In the genomic region with DNA sequence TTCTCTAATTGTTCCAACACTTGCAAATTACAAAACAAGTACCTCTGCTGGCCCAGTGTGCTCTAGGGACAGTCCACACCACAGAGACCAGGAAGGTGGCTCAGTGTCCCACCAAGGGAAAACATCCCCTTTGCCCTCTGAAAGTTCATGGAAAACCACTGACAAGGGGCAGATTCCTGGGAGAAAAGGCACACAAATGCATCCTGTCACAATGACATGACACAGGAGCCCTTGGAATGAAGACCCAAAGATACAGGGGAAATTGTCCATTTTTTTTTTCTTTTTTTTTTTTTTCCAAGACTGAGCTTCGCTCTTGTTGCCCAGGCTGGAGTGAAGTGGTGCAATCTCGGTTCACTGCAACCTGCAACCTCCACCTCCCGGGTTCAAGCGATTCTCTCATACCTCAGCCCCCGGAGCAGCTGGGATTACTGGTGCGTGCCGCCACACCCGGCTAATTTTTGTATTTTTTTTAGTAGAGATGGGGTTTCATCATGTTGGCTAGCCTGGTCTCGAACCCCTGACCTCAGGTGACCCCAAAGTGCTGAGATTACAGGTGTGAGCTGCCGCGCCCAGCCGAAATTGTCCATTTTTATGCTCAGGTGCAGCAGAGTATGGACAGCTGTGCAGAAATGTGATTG, we compare ENCODE assay signal across 1 cellular context.
TF ChIP-seq lines count a peak whose summit lies in the region.

No MANE protein-coding gene starts in this region.

TF ChIP-seq in HepG2, 621 proteins besides CTCF, POLR2A, EP300 and RAD21:
- TF ChIP-seq FOXP1 (IDR thresholded peaks at IDR 0.05) (no peak), FOXP1 (CRISPR knock-in tag; IDR thresholded peaks at IDR 0.05) (no peak), NR2F6 (IDR thresholded peaks at IDR 0.05) (peak; percentile 8; the same call in 1 of the 2 replicates), NR2F6 (CRISPR knock-in tag; IDR thresholded peaks at IDR 0.05) (no peak), LCORL (IDR thresholded peaks at IDR 0.05) (no peak), LCORL (CRISPR knock-in tag; IDR thresholded peaks at IDR 0.05) (0 out of 2 replicates have a peak, but pooled peaks have one; percentile 29), ZNF230 (CRISPR knock-in tag; IDR thresholded peaks at IDR 0.05) (no peak), BCL6 (CRISPR knock-in tag; IDR thresholded peaks at IDR 0.05) (0 out of 2 replicates have a peak, but pooled peaks have one; percentile 13)
- TF ChIP-seq, protein P1, sequence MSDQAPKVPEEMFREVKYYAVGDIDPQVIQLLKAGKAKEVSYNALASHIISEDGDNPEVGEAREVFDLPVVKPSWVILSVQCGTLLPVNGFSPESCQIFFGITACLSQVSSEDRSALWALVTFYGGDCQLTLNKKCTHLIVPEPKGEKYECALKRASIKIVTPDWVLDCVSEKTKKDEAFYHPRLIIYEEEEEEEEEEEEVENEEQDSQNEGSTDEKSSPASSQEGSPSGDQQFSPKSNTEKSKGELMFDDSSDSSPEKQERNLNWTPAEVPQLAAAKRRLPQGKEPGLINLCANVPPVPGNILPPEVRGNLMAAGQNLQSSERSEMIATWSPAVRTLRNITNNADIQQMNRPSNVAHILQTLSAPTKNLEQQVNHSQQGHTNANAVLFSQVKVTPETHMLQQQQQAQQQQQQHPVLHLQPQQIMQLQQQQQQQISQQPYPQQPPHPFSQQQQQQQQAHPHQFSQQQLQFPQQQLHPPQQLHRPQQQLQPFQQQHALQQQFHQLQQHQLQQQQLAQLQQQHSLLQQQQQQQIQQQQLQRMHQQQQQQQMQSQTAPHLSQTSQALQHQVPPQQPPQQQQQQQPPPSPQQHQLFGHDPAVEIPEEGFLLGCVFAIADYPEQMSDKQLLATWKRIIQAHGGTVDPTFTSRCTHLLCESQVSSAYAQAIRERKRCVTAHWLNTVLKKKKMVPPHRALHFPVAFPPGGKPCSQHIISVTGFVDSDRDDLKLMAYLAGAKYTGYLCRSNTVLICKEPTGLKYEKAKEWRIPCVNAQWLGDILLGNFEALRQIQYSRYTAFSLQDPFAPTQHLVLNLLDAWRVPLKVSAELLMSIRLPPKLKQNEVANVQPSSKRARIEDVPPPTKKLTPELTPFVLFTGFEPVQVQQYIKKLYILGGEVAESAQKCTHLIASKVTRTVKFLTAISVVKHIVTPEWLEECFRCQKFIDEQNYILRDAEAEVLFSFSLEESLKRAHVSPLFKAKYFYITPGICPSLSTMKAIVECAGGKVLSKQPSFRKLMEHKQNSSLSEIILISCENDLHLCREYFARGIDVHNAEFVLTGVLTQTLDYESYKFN (CRISPR knock-in tag; conservative IDR thresholded peaks at IDR 0.05) = 0 out of 2 replicates have a peak, but pooled peaks have one; percentile 20
- TF ChIP-seq, protein P2, sequence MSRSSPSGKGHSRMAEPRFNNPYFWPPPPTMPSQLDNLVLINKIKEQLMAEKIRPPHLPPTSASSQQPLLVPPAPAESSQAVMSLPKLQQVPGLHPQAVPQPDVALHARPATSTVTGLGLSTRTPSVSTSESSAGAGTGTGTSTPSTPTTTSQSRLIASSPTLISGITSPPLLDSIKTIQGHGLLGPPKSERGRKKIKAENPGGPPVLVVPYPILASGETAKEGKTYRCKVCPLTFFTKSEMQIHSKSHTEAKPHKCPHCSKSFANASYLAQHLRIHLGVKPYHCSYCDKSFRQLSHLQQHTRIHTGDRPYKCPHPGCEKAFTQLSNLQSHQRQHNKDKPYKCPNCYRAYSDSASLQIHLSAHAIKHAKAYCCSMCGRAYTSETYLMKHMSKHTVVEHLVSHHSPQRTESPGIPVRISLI (CRISPR knock-in tag; IDR thresholded peaks at IDR 0.05; ENCODE audit: borderline replicate concordance) = peak; percentile 63; the same call in 1 of the 2 replicates
